ENCODE assay signal across 1 cellular context in the genomic region with DNA sequence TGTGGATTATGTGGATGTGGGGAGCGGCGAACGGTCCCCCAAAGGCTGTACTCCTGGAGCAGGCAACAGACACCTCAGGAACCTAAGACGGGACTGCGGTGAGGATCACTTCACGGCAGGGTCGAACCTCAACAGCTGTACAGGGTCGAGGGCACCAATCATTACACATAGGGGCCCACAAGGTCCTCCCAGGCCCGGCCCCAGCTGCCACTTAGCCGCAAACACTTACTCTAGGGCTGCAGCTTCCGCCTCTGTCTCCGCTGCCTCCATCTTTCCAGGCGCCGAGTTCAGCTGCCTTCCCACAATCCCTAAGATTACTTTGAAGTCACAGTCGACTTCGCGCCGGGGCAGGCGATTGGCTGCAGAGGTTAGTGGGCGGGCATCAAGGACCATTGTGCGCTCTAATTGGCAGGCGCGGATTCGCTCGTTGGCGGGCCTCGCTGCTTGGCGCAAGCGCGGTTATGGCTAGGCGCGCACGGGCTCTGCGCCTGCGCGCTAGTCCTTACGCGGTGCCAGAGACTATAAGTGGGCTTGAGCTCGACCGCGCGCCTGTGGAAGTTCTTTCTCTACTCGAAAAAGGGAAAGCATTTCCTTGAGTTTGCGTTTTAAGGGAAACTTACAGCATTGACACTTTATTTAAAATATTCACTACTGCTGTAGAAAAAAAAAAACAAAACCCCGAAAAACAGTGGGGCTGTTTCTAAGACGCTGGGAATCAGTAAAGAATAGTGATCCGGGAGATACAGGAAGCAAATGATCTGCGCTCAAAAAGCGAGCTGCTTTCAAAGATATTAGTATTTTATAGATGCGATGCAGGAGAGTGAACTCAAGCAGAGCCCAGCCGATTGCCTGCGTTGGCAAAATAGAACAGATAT.
TF ChIP-seq lines count a peak whose summit lies in the region.

A gene with protein sequence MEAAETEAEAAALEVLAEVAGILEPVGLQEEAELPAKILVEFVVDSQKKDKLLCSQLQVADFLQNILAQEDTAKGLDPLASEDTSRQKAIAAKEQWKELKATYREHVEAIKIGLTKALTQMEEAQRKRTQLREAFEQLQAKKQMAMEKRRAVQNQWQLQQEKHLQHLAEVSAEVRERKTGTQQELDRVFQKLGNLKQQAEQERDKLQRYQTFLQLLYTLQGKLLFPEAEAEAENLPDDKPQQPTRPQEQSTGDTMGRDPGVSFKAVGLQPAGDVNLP (minus strand): TSS at position 293 of the 875 bp plus-strand sequence. CDS start 23 bp downstream, at position 270.

TF ChIP-seq in SK-N-SH treated with all-trans-retinoic acid at 6 μM for 48 hours, 23 proteins besides CTCF, POLR2A, EP300 and RAD21 (continued from another document):
- TF ChIP-seq, protein P1, sequence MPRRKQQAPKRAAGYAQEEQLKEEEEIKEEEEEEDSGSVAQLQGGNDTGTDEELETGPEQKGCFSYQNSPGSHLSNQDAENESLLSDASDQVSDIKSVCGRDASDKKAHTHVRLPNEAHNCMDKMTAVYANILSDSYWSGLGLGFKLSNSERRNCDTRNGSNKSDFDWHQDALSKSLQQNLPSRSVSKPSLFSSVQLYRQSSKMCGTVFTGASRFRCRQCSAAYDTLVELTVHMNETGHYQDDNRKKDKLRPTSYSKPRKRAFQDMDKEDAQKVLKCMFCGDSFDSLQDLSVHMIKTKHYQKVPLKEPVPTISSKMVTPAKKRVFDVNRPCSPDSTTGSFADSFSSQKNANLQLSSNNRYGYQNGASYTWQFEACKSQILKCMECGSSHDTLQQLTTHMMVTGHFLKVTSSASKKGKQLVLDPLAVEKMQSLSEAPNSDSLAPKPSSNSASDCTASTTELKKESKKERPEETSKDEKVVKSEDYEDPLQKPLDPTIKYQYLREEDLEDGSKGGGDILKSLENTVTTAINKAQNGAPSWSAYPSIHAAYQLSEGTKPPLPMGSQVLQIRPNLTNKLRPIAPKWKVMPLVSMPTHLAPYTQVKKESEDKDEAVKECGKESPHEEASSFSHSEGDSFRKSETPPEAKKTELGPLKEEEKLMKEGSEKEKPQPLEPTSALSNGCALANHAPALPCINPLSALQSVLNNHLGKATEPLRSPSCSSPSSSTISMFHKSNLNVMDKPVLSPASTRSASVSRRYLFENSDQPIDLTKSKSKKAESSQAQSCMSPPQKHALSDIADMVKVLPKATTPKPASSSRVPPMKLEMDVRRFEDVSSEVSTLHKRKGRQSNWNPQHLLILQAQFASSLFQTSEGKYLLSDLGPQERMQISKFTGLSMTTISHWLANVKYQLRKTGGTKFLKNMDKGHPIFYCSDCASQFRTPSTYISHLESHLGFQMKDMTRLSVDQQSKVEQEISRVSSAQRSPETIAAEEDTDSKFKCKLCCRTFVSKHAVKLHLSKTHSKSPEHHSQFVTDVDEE (CRISPR knock-in tag; IDR thresholded peaks at IDR 0.05): no peak
- TF ChIP-seq ARNTL (CRISPR knock-in tag; IDR thresholded peaks at IDR 0.05; ENCODE audit: borderline replicate concordance, low read depth): no peak
- no peak for TF ChIP-seq ZC3H10 (CRISPR knock-in tag; IDR thresholded peaks at IDR 0.05)
- TF ChIP-seq OSR1 (CRISPR knock-in tag; IDR thresholded peaks at IDR 0.05): no peak
- no peak for TF ChIP-seq BACH2 (CRISPR knock-in tag; IDR thresholded peaks at IDR 0.05; ENCODE audit: borderline replicate concordance)
- TF ChIP-seq ZFP30 (CRISPR knock-in tag; IDR thresholded peaks at IDR 0.05): no peak
